ENCODE assay signal across 20 cellular contexts in the genomic region with DNA sequence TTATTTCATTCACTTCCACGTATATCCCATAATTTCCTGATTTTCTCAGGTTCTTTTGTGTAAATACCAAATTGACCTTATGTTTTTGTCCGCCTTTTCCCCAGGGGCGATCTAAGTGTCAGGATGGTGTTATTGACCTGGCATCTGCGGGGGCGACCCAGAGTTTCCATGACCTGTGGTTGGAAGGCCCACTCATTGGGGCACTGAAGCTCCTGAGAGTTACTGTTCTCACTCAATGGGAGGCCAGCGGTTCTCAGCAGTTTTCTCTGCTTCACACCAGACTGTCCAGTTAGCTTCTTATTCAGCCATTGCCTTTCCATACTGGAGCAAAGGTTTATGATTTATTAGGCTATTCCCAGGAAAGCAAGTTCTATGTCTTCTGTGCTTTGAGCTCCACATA. TPM values are rescaled to one million over a fixed set of nuclear protein-coding genes. Genes with fewer than 3 reads are reported as not detected.
A peak's percentile ranks its signal among the peaks of the same experiment; 100 is the strongest.
DNase-seq lines count a peak whose midpoint lies in the region; ATAC-seq and TF ChIP-seq lines count a peak whose summit lies in the region.
"Had no signal": no experiment of that assay in that cellular context is flagged by ENCODE, and none has a peak within 500 bp of the region (broad histone marks: within the 10 kb centered on the region; RNA-seq: fewer than 3 reads in every experiment).

No MANE protein-coding gene starts in this region.

- CTCF ChIA-PET in activated CD8-positive, alpha-beta T cell treated with anti-CD3 and anti-CD28 coated beads for 36 hours (lab: Charles Lee) = interaction anchor here (1.4 kb wide), 1 partner anchor 46 kb away, joined by 4 read pairs; no protein-coding TSS in a partner anchor
- CTCF ChIA-PET in activated CD8-positive, alpha-beta T cell treated with anti-CD3 and anti-CD28 coated beads, Interleukin-2, amount 10 ng/mL, durations not matched to agents 7 days and 5 days (lab: Charles Lee) = no interaction called here

- H2AFZ ChIP-seq in osteoblast (ENCODE audit: low read length) = no peak overlapping the region

- peaks cover 6% of the 10 kb centered on the region for H3K9me3 Mint-ChIP-seq in activated CD8-positive, alpha-beta T cell treated with anti-CD3 and anti-CD28 coated beads for 36 hours
- no peaks in the 10 kb centered on the region for H3K9me3 Mint-ChIP-seq in activated CD8-positive, alpha-beta T cell treated with anti-CD3 and anti-CD28 coated beads, Interleukin-2, amount 10 ng/mL, durations not matched to agents 7 days and 5 days (ENCODE audit: insufficient read depth)
- H3K9me3 Mint-ChIP-seq in stimulated activated naive CD8-positive, alpha-beta T cell treated with anti-CD3 and anti-CD28 coated beads, Interleukin-15, Interleukin-2, amounts not matched to agents 100 ng/mL and 50 ng/mL, for 24 hours = no peaks in the 10 kb centered on the region

- H3K4me1 Mint-ChIP-seq in activated CD8-positive, alpha-beta T cell treated with anti-CD3 and anti-CD28 coated beads for 36 hours (ENCODE audit: low read depth) = peaks cover 12% of the 10 kb centered on the region
- peaks cover 19% of the 10 kb centered on the region for H3K4me1 Mint-ChIP-seq in activated CD8-positive, alpha-beta T cell treated with anti-CD3 and anti-CD28 coated beads, Interleukin-2, amount 10 ng/mL, durations not matched to agents 7 days and 5 days (ENCODE audit: low read depth)
- H3K4me1 Mint-ChIP-seq in stimulated activated naive CD8-positive, alpha-beta T cell treated with anti-CD3 and anti-CD28 coated beads, Interleukin-15, Interleukin-2, amounts not matched to agents 100 ng/mL and 50 ng/mL, for 24 hours (ENCODE audit: low read depth) = peaks cover 24% of the 10 kb centered on the region
- H3K4me1 Mint-ChIP-seq: CD4-positive, alpha-beta memory T cell had no signal

- POLR2A ChIA-PET in activated CD8-positive, alpha-beta T cell treated with anti-CD3 and anti-CD28 coated beads for 36 hours (lab: Charles Lee) = no interaction called here
- POLR2A ChIA-PET in activated CD8-positive, alpha-beta T cell treated with anti-CD3 and anti-CD28 coated beads, Interleukin-2, amount 10 ng/mL, durations not matched to agents 7 days and 5 days (lab: Charles Lee) = no interaction called here

- peak; percentile 30 for DNase-seq in activated CD8-positive, alpha-beta T cell treated with anti-CD3 and anti-CD28 coated beads for 36 hours
- no peak for DNase-seq in activated CD8-positive, alpha-beta T cell treated with anti-CD3 and anti-CD28 coated beads, Interleukin-2, amount 10 ng/mL, durations not matched to agents 7 days and 5 days
- peak; percentile 12 for DNase-seq in fibroblast of mammary gland (ENCODE audit: low read depth)
- DNase-seq in osteoblast (ENCODE audit: insufficient read length, low spot score, missing footprints) = peak; percentile 27
- no peak for DNase-seq in HPDE6-E6E7 (ENCODE audit: extremely low spot score)
- DNase-seq in activated T-cell treated with anti-CD3 and anti-CD28 coated beads for 4 hours = no peak
- DNase-seq in SK-N-DZ (ENCODE audit: low spot score) = no peak
- DNase-seq: AML-193; CD4-positive, alpha-beta memory T cell; DMS153; DMS79; GDM1; GOT3; H7 had no signal

- H3K4me3 ChIP-seq in fibroblast of mammary gland (ENCODE audit: control insufficient read depth, low read depth, low read length) (no peak overlapping the region), osteoblast (ENCODE audit: insufficient read depth, low read length) (no peak overlapping the region)
- H3K4me3 ChIP-seq: A549 had no signal

- no peak for TF ChIP-seq CTCF in activated CD8-positive, alpha-beta T cell treated with anti-CD3 and anti-CD28 coated beads for 36 hours (IDR thresholded peaks at IDR 0.05)
- TF ChIP-seq CTCF in fibroblast of mammary gland (conservative IDR thresholded peaks at IDR 0.05; ENCODE audit: control insufficient read depth, insufficient read depth, low read depth, low read length) (no peak), osteoblast (IDR thresholded peaks at IDR 0.05; ENCODE audit: extremely low read depth, low read depth, low read length) (no peak)

- no peak overlapping the region for H3K27ac ChIP-seq in osteoblast (ENCODE audit: low read depth, low read length)
- H3K27ac ChIP-seq: 22Rv1, A549, C4-2B had no signal

- H4K20me1 ChIP-seq in osteoblast (ENCODE audit: insufficient read depth, low read length) = no peaks in the 10 kb centered on the region

- H3K4me3 Mint-ChIP-seq in activated CD8-positive, alpha-beta T cell treated with anti-CD3 and anti-CD28 coated beads for 36 hours = no peak overlapping the region
- no peak overlapping the region for H3K4me3 Mint-ChIP-seq in activated CD8-positive, alpha-beta T cell treated with anti-CD3 and anti-CD28 coated beads, Interleukin-2, amount 10 ng/mL, durations not matched to agents 7 days and 5 days
- no peak overlapping the region for H3K4me3 Mint-ChIP-seq in stimulated activated naive CD8-positive, alpha-beta T cell treated with anti-CD3 and anti-CD28 coated beads, Interleukin-15, Interleukin-2, amounts not matched to agents 100 ng/mL and 50 ng/mL, for 24 hours
- H3K4me3 Mint-ChIP-seq: CD4-positive, alpha-beta memory T cell; IgD-negative memory B cell had no signal

- H3K36me3 ChIP-seq in osteoblast (ENCODE audit: insufficient read depth, low read length) = no peaks in the 10 kb centered on the region

- no peak for ATAC-seq in activated CD8-positive, alpha-beta T cell treated with anti-CD3 and anti-CD28 coated beads for 36 hours
- no peak for ATAC-seq in activated CD8-positive, alpha-beta T cell treated with anti-CD3 and anti-CD28 coated beads, Interleukin-2, amount 10 ng/mL, durations not matched to agents 7 days and 5 days
- ATAC-seq: A549, HepG2 had no signal

- no peaks in the 10 kb centered on the region for H3K27me3 ChIP-seq in osteoblast (ENCODE audit: insufficient read depth, low read length)

- no peaks in the 10 kb centered on the region for H3K9me3 ChIP-seq in osteoblast (ENCODE audit: low read depth, low read length)
- H3K9me3 ChIP-seq: A549 had no signal

- H3K27me3 Mint-ChIP-seq in activated CD8-positive, alpha-beta T cell treated with anti-CD3 and anti-CD28 coated beads for 36 hours = no peaks in the 10 kb centered on the region
- H3K27me3 Mint-ChIP-seq in activated CD8-positive, alpha-beta T cell treated with anti-CD3 and anti-CD28 coated beads, Interleukin-2, amount 10 ng/mL, durations not matched to agents 7 days and 5 days (ENCODE audit: low read depth) = no peaks in the 10 kb centered on the region
- H3K27me3 Mint-ChIP-seq in stimulated activated naive CD8-positive, alpha-beta T cell treated with anti-CD3 and anti-CD28 coated beads, Interleukin-15, Interleukin-2, amounts not matched to agents 100 ng/mL and 50 ng/mL, for 24 hours = no peaks in the 10 kb centered on the region
- H3K27me3 Mint-ChIP-seq: CD4-positive, alpha-beta memory T cell; IgD-negative memory B cell had no signal

- no peaks in the 10 kb centered on the region for H3K79me2 ChIP-seq in osteoblast (ENCODE audit: insufficient read depth, low read length)

- no peaks in the 10 kb centered on the region for H3K4me1 ChIP-seq in osteoblast (ENCODE audit: insufficient read depth, low read length)
- H3K4me1 ChIP-seq: A549 had no signal

- no peak overlapping the region for H3K4me2 ChIP-seq in osteoblast (ENCODE audit: insufficient read depth, low read length)
- H3K4me2 ChIP-seq: A549 had no signal

- intact Hi-C loops in activated CD8-positive, alpha-beta T cell treated with anti-CD3 and anti-CD28 coated beads for 36 hours (cut with micrococcal nuclease) = no loop called here

- H3K36me3 Mint-ChIP-seq in activated CD8-positive, alpha-beta T cell treated with anti-CD3 and anti-CD28 coated beads for 36 hours (ENCODE audit: low read depth) = no peaks in the 10 kb centered on the region
- peaks cover 2% of the 10 kb centered on the region for H3K36me3 Mint-ChIP-seq in activated CD8-positive, alpha-beta T cell treated with anti-CD3 and anti-CD28 coated beads, Interleukin-2, amount 10 ng/mL, durations not matched to agents 7 days and 5 days (ENCODE audit: low read depth)
- no peaks in the 10 kb centered on the region for H3K36me3 Mint-ChIP-seq in stimulated activated naive CD8-positive, alpha-beta T cell treated with anti-CD3 and anti-CD28 coated beads, Interleukin-15, Interleukin-2, amounts not matched to agents 100 ng/mL and 50 ng/mL, for 24 hours (ENCODE audit: low read depth)
- H3K36me3 Mint-ChIP-seq: CD4-positive, alpha-beta memory T cell had no signal

- H3K27ac Mint-ChIP-seq in activated CD8-positive, alpha-beta T cell treated with anti-CD3 and anti-CD28 coated beads for 36 hours = no peak overlapping the region
- no peak overlapping the region for H3K27ac Mint-ChIP-seq in activated CD8-positive, alpha-beta T cell treated with anti-CD3 and anti-CD28 coated beads, Interleukin-2, amount 10 ng/mL, durations not matched to agents 7 days and 5 days
- peak overlapping the region; percentile 4 for H3K27ac Mint-ChIP-seq in stimulated activated naive CD8-positive, alpha-beta T cell treated with anti-CD3 and anti-CD28 coated beads, Interleukin-15, Interleukin-2, amounts not matched to agents 100 ng/mL and 50 ng/mL, for 24 hours
- H3K27ac Mint-ChIP-seq: CD4-positive, alpha-beta memory T cell; IgD-negative memory B cell had no signal

RNA-seq across cellular contexts. Expression of a gene that starts 53.3 kb away (rescaled TPM):
- total RNA-seq in activated CD8-positive, alpha-beta T cell treated with anti-CD3 and anti-CD28 coated beads for 36 hours = 1 to 10 TPM; 2.2 to 3.2 TPM
- total RNA-seq in activated CD8-positive, alpha-beta T cell treated with anti-CD3 and anti-CD28 coated beads, Interleukin-2, amount 10 ng/mL, durations not matched to agents 7 days and 5 days = 10 to 100 TPM; 14.7 to 19.7 TPM
- 25.0 and 29.2 TPM in 2 replicates for total RNA-seq in osteoblast
- polyA plus RNA-seq in SK-N-DZ (2014; cell fraction: cytosol; rRNA removed) = 52.4 and 55.7 TPM in 2 replicates
- polyA plus RNA-seq in SK-N-DZ (2014; cell fraction: nucleus; rRNA removed) = 25.1 and 29.9 TPM in 2 replicates
- total RNA-seq: HepG2 had no signal
- polyA plus RNA-seq: HepG2 had no signal

Comparison
In these comparisons a context has a peak if more than half of its experiments do, and no peak if none do; other contexts are left out.
1. DNase-seq: peak in activated CD8-positive, alpha-beta T cell treated with anti-CD3 and anti-CD28 coated beads for 36 hours (single experiment), fibroblast of mammary gland (single experiment) and osteoblast (single experiment); none in activated CD8-positive, alpha-beta T cell treated with anti-CD3 and anti-CD28 coated beads, Interleukin-2, amount 10 ng/mL, durations not matched to agents 7 days and 5 days (single experiment), HPDE6-E6E7 (single experiment), activated T-cell treated with anti-CD3 and anti-CD28 coated beads for 4 hours (single experiment) and SK-N-DZ (single experiment).